10 cellular contexts compared by ENCODE assay signal in the genomic region with DNA sequence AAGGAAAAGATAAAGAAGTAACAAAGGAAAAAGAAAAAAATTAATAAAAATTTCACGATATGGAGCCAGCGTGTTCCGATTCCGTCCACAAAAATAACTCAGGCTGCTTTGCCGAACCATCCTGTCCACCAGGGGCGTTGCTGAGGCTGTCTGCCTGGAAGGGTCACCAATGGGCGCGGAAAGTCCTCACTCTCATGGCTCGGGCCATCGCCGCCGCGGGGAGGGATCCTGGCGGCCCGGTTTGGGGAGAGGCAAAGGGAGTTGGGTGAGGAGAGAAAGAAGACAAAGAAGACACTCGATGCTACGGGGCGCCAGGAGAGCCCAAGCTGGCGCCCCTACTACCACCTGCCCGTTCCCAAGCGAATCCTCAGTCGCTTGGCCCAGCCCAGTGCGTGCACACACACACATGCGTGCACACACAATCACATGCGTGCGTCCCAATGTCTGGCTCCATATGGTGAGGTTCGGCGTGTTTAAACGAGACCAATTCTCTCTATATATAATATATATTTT. TPM values are rescaled to one million over a fixed set of nuclear protein-coding genes. Genes with fewer than 3 reads are reported as not detected.
DNase-seq lines count a peak whose midpoint lies in the region; ATAC-seq, FAIRE-seq and TF ChIP-seq lines count a peak whose summit lies in the region.
"Had no signal": no experiment of that assay in that cellular context is flagged by ENCODE, and none has a peak within 500 bp of the region (broad histone marks: within the 10 kb centered on the region; RNA-seq: fewer than 3 reads in every experiment).

No MANE protein-coding gene starts in this region.

- 0 out of 6 replicates have a peak, but pooled peaks of 2 of the 3 experiments have one; percentile 7 to 34 for TF ChIP-seq CTCF in K562 (IDR thresholded peaks at IDR 0.05 in 2 of 3, conservative IDR thresholded peaks at IDR 0.05 in 1 of 3; ENCODE audit: insufficient read depth in 2 of 3, low read depth in 1 of 3, low read length in 3 of 3)
- TF ChIP-seq CTCF in mesothelial cell of epicardium (IDR thresholded peaks at IDR 0.05; ENCODE audit: unreplicated experiment), result peak; percentile 8

- H3K9me3 Mint-ChIP-seq in mesothelial cell of epicardium, result no peaks in the 10 kb centered on the region

- H3K4me1 ChIP-seq in BLaER1 (peaks cover 98% of the 10 kb centered on the region), K562 (replicated peaks in 1 of 2; ENCODE audit: control insufficient read depth in 2 of 2, insufficient read depth in 2 of 2, low read length in 2 of 2) (peaks cover 13 to 48% of the 10 kb centered on the region in 2 experiments)

- H4K20me1 ChIP-seq in BLaER1 (peaks cover 100% of the 10 kb centered on the region), K562 (replicated peaks; ENCODE audit: control insufficient read depth, insufficient read depth, low read length) (peaks cover 55% of the 10 kb centered on the region)

- H3K27me3 ChIP-seq in BLaER1 (no peaks in the 10 kb centered on the region), K562 (ENCODE audit: control insufficient read depth in 2 of 2, insufficient read depth in 2 of 2, low read length in 2 of 2) (no peaks in the 10 kb centered on the region)

- peak overlapping the region; percentile 74 for H3K9ac ChIP-seq in BLaER1
- H3K9ac ChIP-seq in K562 (ENCODE audit: insufficient read depth in 1 of 2, low read depth in 2 of 2, low read length in 2 of 2), result peak overlapping the region in 1 of 2 experiments; percentile 14; a peak in 1 of 4 replicates

- peaks cover 10% of the 10 kb centered on the region for H3K9me1 ChIP-seq in K562 (ENCODE audit: control insufficient read depth, insufficient read depth, low read length)

- DNase-seq in K562 (ENCODE audit: extremely low read depth in 1 of 4, low spot score in 3 of 4), result no peak
- no peak for DNase-seq in mesothelial cell of epicardium (ENCODE audit: low spot score in 2 of 2, unreplicated experiment in 2 of 2)
- no peak for DNase-seq in cerebellar nuclear complex (lab: John Stamatoyannopoulos, UW)
- DNase-seq in NCI-H2107 (lab: John Stamatoyannopoulos, UW), result no peak
- no peak for DNase-seq in DMS 273 (lab: John Stamatoyannopoulos, UW; ENCODE audit: unreplicated experiment)
- DNase-seq: MV-4-11 had no signal

- H3K36me3 ChIP-seq in BLaER1, result peaks cover 85% of the 10 kb centered on the region
- peaks cover 84% of the 10 kb centered on the region for H3K36me3 ChIP-seq in K562 (ENCODE audit: control insufficient read depth, insufficient read depth, low read length)

- TF ChIP-seq EP300 in K562 (IDR thresholded peaks at IDR 0.05; ENCODE audit: low read length), result no peak

- H2AFZ ChIP-seq in K562 (ENCODE audit: low read depth, low read length), result no peak overlapping the region

- H3K27me3 Mint-ChIP-seq in mesothelial cell of epicardium (ENCODE audit: low read depth), result no peaks in the 10 kb centered on the region

- peak overlapping the region; percentile 79 for H3K4me2 ChIP-seq in BLaER1
- no peak overlapping the region for H3K4me2 ChIP-seq in K562 (ENCODE audit: insufficient read depth, low read length)

- TF ChIP-seq POLR2A in GM19193 (IDR thresholded peaks at IDR 0.05; ENCODE audit: extremely low read depth, insufficient read depth, insufficient read length) (peak; percentile 20), K562 (conservative IDR thresholded peaks at IDR 0.05) (peak; percentile 59)

- intact Hi-C loops in K562 (cut with micrococcal nuclease), result no loop called here

- H3K9me3 ChIP-seq in BLaER1, result no peaks in the 10 kb centered on the region
- H3K9me3 ChIP-seq in K562 (replicated peaks; ENCODE audit: control insufficient read depth, insufficient read depth, low read depth, low read length), result no peaks in the 10 kb centered on the region

- CTCF ChIA-PET in K562 (lab: Yijun Ruan, JAX; ENCODE audit: low intra/inter-chr PET ratio), result no interaction called here

- H3K79me2 ChIP-seq in K562 (ENCODE audit: control insufficient read depth, insufficient read depth, low read length), result peaks cover 32% of the 10 kb centered on the region

- H3K27ac ChIP-seq in BLaER1, result peak overlapping the region; percentile 78; the same call in 1 of the 2 replicates
- H3K27ac ChIP-seq in K562 (ENCODE audit: extremely low read depth, low read depth, low read length), result no peak overlapping the region

- ATAC-seq in K562 (no peak), GM21390 (IDR thresholded peaks at IDR 0.05; ENCODE audit: unreplicated experiment) (no peak)

- H3K36me3 Mint-ChIP-seq in mesothelial cell of epicardium, result peaks cover 36% of the 10 kb centered on the region

- H3K4me1 Mint-ChIP-seq in mesothelial cell of epicardium, result peaks cover 5% of the 10 kb centered on the region

- 95% methylated on average over 27 of the region's 29 CpGs for WGBS in K562 (ENCODE audit: insufficient coverage, low coverage, missing lambda C conversion rate)

- in situ Hi-C loops in K562 (cut with MboI), result no loop called here

- H3K4me3 ChIP-seq in BLaER1 (no peak overlapping the region; the same call in 1 of the 2 replicates), K562 (no peak overlapping the region)

- H3K4me3 Mint-ChIP-seq in mesothelial cell of epicardium, result no peak overlapping the region

- POLR2A ChIA-PET in K562 (lab: Yijun Ruan, JAX), result interaction anchor here (1.0 to 7.9 kb wide), 3 partner anchors 8 to 18 kb away, joined by 4 to 168 read pairs (median 4); partner anchors contain the start of gene SF1

- FAIRE-seq in K562 (lab: Jason Lieb, UNC), result no peak
- FAIRE-seq: colon had no signal

- no peak overlapping the region for H3K27ac Mint-ChIP-seq in mesothelial cell of epicardium

- BruUV-seq in K562 (replicated peaks; lab: Mats Ljungman, UMichigan), result no TSS peak

- no peak for TF ChIP-seq RAD21 in K562 (CRISPR knock-in tag; conservative IDR thresholded peaks at IDR 0.05 in 1 of 2, IDR thresholded peaks at IDR 0.05 in 1 of 2)

RNA-seq across cellular contexts. Expression of gene PYGM, which starts 5.6 kb away (rescaled TPM):
- total RNA-seq in K562 (2011; cell fraction: chromatin; rRNA removed; ENCODE audit: low replicate concordance), result 3.2 and 8.8 TPM in 2 replicates
- 2.1 and 2.3 TPM in 2 replicates for total RNA-seq in K562 (2011; cell fraction: nucleolus; rRNA removed)
- 2.2 and 2.8 TPM in 2 replicates for total RNA-seq in K562 (2011; cell fraction: nucleoplasm; rRNA removed)
- total RNA-seq in K562 (2014; rRNA removed) (0.65 and 1.5 TPM in 2 replicates), K562 (2014; rRNA removed; fragmentation: Illumina TruSeq; extraction: Trizol) (0.29 and 0.32 TPM in 2 replicates), K562 (2015; rRNA removed; fragmentation: Illumina TruSeq; extraction: Trizol) (0.33 and 0.60 TPM in 2 replicates), K562 (2021) (0.69 and 1.2 TPM in 2 replicates), mesothelial cell of epicardium (6.4 to 7.6 TPM (median 7.1 TPM) in 3 replicates)
- polyA plus RNA-seq in K562 (2011; rRNA removed) (0.72 and 1.2 TPM in 2 replicates), K562 (2014; fragmentation: Illumina TruSeq; extraction: Trizol) (0.76 and 0.87 TPM in 2 replicates), K562 (2014; fragmentation: Nextera tagmentation; extraction: Ambion mirVana) (under 1 TPM; 0.07 to 0.11 TPM), K562 (2014; rRNA removed) (0.55 and 0.68 TPM in 2 replicates)
- polyA plus RNA-seq in K562 (2011; cell fraction: cytosol; rRNA removed), result 0.59 and 1.3 TPM in 2 replicates
- polyA plus RNA-seq in K562 (2011; cell fraction: nucleus; rRNA removed), result 1.7 and 3.2 TPM in 2 replicates
- 0.68 and 0.82 TPM in 2 replicates for polyA plus RNA-seq in K562 (2012)
- polyA minus RNA-seq in K562 (2011; rRNA and poly(A)+ RNA removed), result 0.42 and 0.53 TPM in 2 replicates
- 2.1 and 3.9 TPM in 2 replicates for polyA minus RNA-seq in K562 (2011; cell fraction: cytosol; rRNA and poly(A)+ RNA removed)
- 0.78 and 2.2 TPM in 2 replicates for polyA minus RNA-seq in K562 (2011; cell fraction: nucleus; rRNA and poly(A)+ RNA removed)

RNA-seq across cellular contexts. Expression of gene SF1, which starts 13.0 kb away (rescaled TPM):
- 535 and 698 TPM in 2 replicates for total RNA-seq in K562 (2011; cell fraction: chromatin; rRNA removed; ENCODE audit: low replicate concordance)
- 252 and 253 TPM in 2 replicates for total RNA-seq in K562 (2011; cell fraction: nucleolus; rRNA removed)
- 451 and 617 TPM in 2 replicates for total RNA-seq in K562 (2011; cell fraction: nucleoplasm; rRNA removed)
- total RNA-seq in K562 (2014; rRNA removed) (141 and 158 TPM in 2 replicates), K562 (2014; rRNA removed; fragmentation: Illumina TruSeq; extraction: Trizol) (111 and 122 TPM in 2 replicates), K562 (2015; rRNA removed; fragmentation: Illumina TruSeq; extraction: Trizol) (78.3 and 84.0 TPM in 2 replicates), K562 (2021) (295 and 334 TPM in 2 replicates), mesothelial cell of epicardium (529 to 536 TPM (median 533 TPM) in 3 replicates)
- polyA plus RNA-seq in K562 (2011; rRNA removed) (64.3 and 88.2 TPM in 2 replicates), K562 (2014; fragmentation: Illumina TruSeq; extraction: Trizol) (207 and 244 TPM in 2 replicates), K562 (2014; fragmentation: Nextera tagmentation; extraction: Ambion mirVana) (10 to 100 TPM; 13.1 to 14.0 TPM), K562 (2014; rRNA removed) (123 and 131 TPM in 2 replicates)
- 38.0 and 43.0 TPM in 2 replicates for polyA plus RNA-seq in K562 (2011; cell fraction: cytosol; rRNA removed)
- polyA plus RNA-seq in K562 (2011; cell fraction: nucleus; rRNA removed), result 224 and 275 TPM in 2 replicates
- polyA plus RNA-seq in K562 (2012), result 197 and 225 TPM in 2 replicates
- polyA minus RNA-seq in K562 (2011; rRNA and poly(A)+ RNA removed), result 94.0 and 130 TPM in 2 replicates
- 61.7 and 83.6 TPM in 2 replicates for polyA minus RNA-seq in K562 (2011; cell fraction: cytosol; rRNA and poly(A)+ RNA removed)
- polyA minus RNA-seq in K562 (2011; cell fraction: nucleus; rRNA and poly(A)+ RNA removed), result 141 and 236 TPM in 2 replicates

RNA-seq across cellular contexts. Expression of gene RASGRP2, which starts 21.4 kb away (rescaled TPM):
- 26.8 and 84.8 TPM in 2 replicates for total RNA-seq in K562 (2011; cell fraction: chromatin; rRNA removed; ENCODE audit: low replicate concordance)
- 33.2 and 45.9 TPM in 2 replicates for total RNA-seq in K562 (2011; cell fraction: nucleolus; rRNA removed)
- total RNA-seq in K562 (2011; cell fraction: nucleoplasm; rRNA removed), result 30.1 and 31.5 TPM in 2 replicates
- 10.8 and 12.3 TPM in 2 replicates for total RNA-seq in K562 (2014; rRNA removed)
- 4.2 and 5.3 TPM in 2 replicates for total RNA-seq in K562 (2014; rRNA removed; fragmentation: Illumina TruSeq; extraction: Trizol)
- 4.1 and 5.0 TPM in 2 replicates for total RNA-seq in K562 (2015; rRNA removed; fragmentation: Illumina TruSeq; extraction: Trizol)
- 14.6 and 15.8 TPM in 2 replicates for total RNA-seq in K562 (2021)
- polyA plus RNA-seq in K562 (2011; rRNA removed), result 15.7 and 16.6 TPM in 2 replicates
- polyA plus RNA-seq in K562 (2011; cell fraction: cytosol; rRNA removed), result 13.8 and 38.4 TPM in 2 replicates
- polyA plus RNA-seq in K562 (2011; cell fraction: nucleus; rRNA removed), result 53.6 and 109 TPM in 2 replicates
- polyA plus RNA-seq in K562 (2012), result 19.5 and 23.1 TPM in 2 replicates
- 5.5 and 6.3 TPM in 2 replicates for polyA plus RNA-seq in K562 (2014; fragmentation: Illumina TruSeq; extraction: Trizol)
- 1 to 10 TPM in 1 of 2 experiments, under 1 TPM in 1; 0.87 to 1.1 TPM for polyA plus RNA-seq in K562 (2014; fragmentation: Nextera tagmentation; extraction: Ambion mirVana)
- polyA plus RNA-seq in K562 (2014; rRNA removed), result 15.8 and 22.7 TPM in 2 replicates
- polyA minus RNA-seq in K562 (2011; rRNA and poly(A)+ RNA removed), result 3.7 and 10.1 TPM in 2 replicates
- polyA minus RNA-seq in K562 (2011; cell fraction: cytosol; rRNA and poly(A)+ RNA removed), result 12.1 and 13.2 TPM in 2 replicates
- polyA minus RNA-seq in K562 (2011; cell fraction: nucleus; rRNA and poly(A)+ RNA removed), result 16.0 and 20.5 TPM in 2 replicates
- 1.4 to 2.0 TPM (median 1.8 TPM) in 3 replicates for total RNA-seq in mesothelial cell of epicardium

RNA-seq across cellular contexts. Expression of gene MAP4K2, which starts 37.7 kb away (rescaled TPM):
- total RNA-seq in K562 (2011; cell fraction: chromatin; rRNA removed; ENCODE audit: low replicate concordance), result 11.3 and 40.1 TPM in 2 replicates
- total RNA-seq in K562 (2011; cell fraction: nucleolus; rRNA removed), result 20.5 and 22.5 TPM in 2 replicates
- total RNA-seq in K562 (2011; cell fraction: nucleoplasm; rRNA removed), result 7.3 and 11.7 TPM in 2 replicates
- total RNA-seq in K562 (2014; rRNA removed) (9.6 and 13.7 TPM in 2 replicates), K562 (2014; rRNA removed; fragmentation: Illumina TruSeq; extraction: Trizol) (3.4 and 4.9 TPM in 2 replicates), K562 (2015; rRNA removed; fragmentation: Illumina TruSeq; extraction: Trizol) (7.0 and 8.5 TPM in 2 replicates), K562 (2021) (13.9 and 14.5 TPM in 2 replicates), mesothelial cell of epicardium (23.7 to 25.8 TPM (median 25.0 TPM) in 3 replicates)
- polyA plus RNA-seq in K562 (2011; rRNA removed) (7.3 and 11.2 TPM in 2 replicates), K562 (2014; fragmentation: Illumina TruSeq; extraction: Trizol) (8.5 and 12.2 TPM in 2 replicates), K562 (2014; fragmentation: Nextera tagmentation; extraction: Ambion mirVana) (under 1 TPM; 0.13 to 0.39 TPM), K562 (2014; rRNA removed) (10.5 and 11.6 TPM in 2 replicates)
- polyA plus RNA-seq in K562 (2011; cell fraction: cytosol; rRNA removed), result 11.2 and 14.4 TPM in 2 replicates
- polyA plus RNA-seq in K562 (2011; cell fraction: nucleus; rRNA removed), result 40.2 and 43.0 TPM in 2 replicates
- 9.6 and 14.0 TPM in 2 replicates for polyA plus RNA-seq in K562 (2012)
- polyA minus RNA-seq in K562 (2011; rRNA and poly(A)+ RNA removed), result 5.1 and 6.7 TPM in 2 replicates
- polyA minus RNA-seq in K562 (2011; cell fraction: cytosol; rRNA and poly(A)+ RNA removed), result 8.8 and 11.1 TPM in 2 replicates
- polyA minus RNA-seq in K562 (2011; cell fraction: nucleus; rRNA and poly(A)+ RNA removed), result 5.8 and 12.4 TPM in 2 replicates

RNA-seq across cellular contexts. Expression of gene NRXN2, which starts 42.4 kb away (rescaled TPM):
- total RNA-seq in K562 (2011; cell fraction: chromatin; rRNA removed; ENCODE audit: low replicate concordance), result 0.81 and 1.7 TPM in 2 replicates
- total RNA-seq in K562 (2011; cell fraction: nucleolus; rRNA removed), result 2.2 and 2.4 TPM in 2 replicates
- total RNA-seq in K562 (2011; cell fraction: nucleoplasm; rRNA removed), result 1.5 and 2.8 TPM in 2 replicates
- total RNA-seq in K562 (2014; rRNA removed), result 0.45 and 0.53 TPM in 2 replicates
- total RNA-seq in K562 (2014; rRNA removed; fragmentation: Illumina TruSeq; extraction: Trizol), result not detected in 2 replicates
- 0.11 TPM in 1 of 2 replicates, not detected in the other for total RNA-seq in K562 (2015; rRNA removed; fragmentation: Illumina TruSeq; extraction: Trizol)
- 0.47 and 0.69 TPM in 2 replicates for total RNA-seq in K562 (2021)
- 0.15 and 0.18 TPM in 2 replicates for polyA plus RNA-seq in K562 (2011; rRNA removed)
- 0.09 and 1.3 TPM in 2 replicates for polyA plus RNA-seq in K562 (2011; cell fraction: cytosol; rRNA removed)
- polyA plus RNA-seq in K562 (2011; cell fraction: nucleus; rRNA removed), result 0.70 and 0.88 TPM in 2 replicates
- 0.33 and 0.36 TPM in 2 replicates for polyA plus RNA-seq in K562 (2012)
- 0.07 and 0.08 TPM in 2 replicates for polyA plus RNA-seq in K562 (2014; fragmentation: Illumina TruSeq; extraction: Trizol)
- not detected for polyA plus RNA-seq in K562 (2014; fragmentation: Nextera tagmentation; extraction: Ambion mirVana)
- polyA plus RNA-seq in K562 (2014; rRNA removed), result 0.12 TPM in 1 of 2 replicates, not detected in the other
- 0.09 and 0.53 TPM in 2 replicates for polyA minus RNA-seq in K562 (2011; rRNA and poly(A)+ RNA removed)
- polyA minus RNA-seq in K562 (2011; cell fraction: cytosol; rRNA and poly(A)+ RNA removed), result 3.1 TPM in 1 of 2 replicates, not detected in the other
- 1.3 and 1.7 TPM in 2 replicates for polyA minus RNA-seq in K562 (2011; cell fraction: nucleus; rRNA and poly(A)+ RNA removed)
- total RNA-seq in mesothelial cell of epicardium, result 9.8 to 14.0 TPM (median 12.0 TPM) in 3 replicates
